Comparison of ENCODE assay signal across 9 cellular contexts in the genomic region with DNA sequence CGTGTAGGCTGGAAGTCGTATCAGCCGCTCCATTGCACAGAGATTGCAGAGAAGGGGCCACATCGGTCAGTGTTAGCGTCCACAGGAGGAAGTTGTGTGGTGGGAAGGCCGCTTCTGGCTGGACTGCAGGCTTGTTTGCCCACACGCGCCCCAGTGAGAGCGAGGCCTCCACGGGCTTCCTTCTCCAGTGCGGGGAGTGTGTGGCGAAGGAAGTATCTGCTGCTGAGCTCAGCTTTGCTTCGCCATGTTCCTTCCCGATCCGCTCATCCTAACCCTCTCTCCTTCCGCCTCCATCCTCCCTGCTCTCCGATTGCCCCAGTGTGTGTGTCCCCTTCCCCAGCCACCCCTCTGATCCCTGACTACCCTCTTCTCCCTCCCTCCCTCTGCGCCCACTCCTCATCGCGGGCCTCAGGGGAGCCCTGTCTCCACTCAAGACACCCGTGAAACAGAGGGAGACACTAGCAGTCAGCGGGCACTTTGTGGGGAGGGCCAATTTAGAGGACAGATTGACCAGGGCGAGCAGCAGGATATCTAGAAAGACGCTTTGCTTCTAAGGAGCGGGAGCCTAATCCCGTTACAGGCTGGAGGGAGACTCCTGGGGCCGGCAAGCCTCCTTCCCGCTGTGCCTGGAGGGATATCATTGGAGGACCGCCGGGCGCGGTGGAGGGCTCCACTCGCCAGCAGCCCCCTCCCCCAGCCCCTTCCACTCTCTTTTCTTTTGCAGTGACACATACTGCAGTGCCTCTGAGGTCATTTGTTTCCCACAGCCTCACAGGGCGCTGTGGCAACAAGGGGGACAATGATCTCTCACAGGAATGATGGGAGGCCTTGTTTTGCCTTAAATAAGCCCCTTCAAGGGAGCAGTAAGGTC.
DNase-seq lines count a peak whose midpoint lies in the region; ATAC-seq and TF ChIP-seq lines count a peak whose summit lies in the region.
"Had no signal": no experiment of that assay in that cellular context is flagged by ENCODE, and none has a peak within 500 bp of the region (broad histone marks: within the 10 kb centered on the region; RNA-seq: fewer than 3 reads in every experiment).

No MANE protein-coding gene starts in this region.

- DNase-seq in WTC11 (ENCODE audit: low spot score), result peak; percentile 68
- no peak for DNase-seq in right atrium auricular region (ENCODE audit: low spot score)
- peak in 47 of 56 donors; percentile 19 to 79 (median 40) for DNase-seq in nucleus accumbens (lab: John Stamatoyannopoulos, UW)
- no peak for DNase-seq in NCI-H146 (lab: John Stamatoyannopoulos, UW)
- no peak for DNase-seq in T1000 (lab: John Stamatoyannopoulos, UW)
- no peak for DNase-seq in SIG-M5 (lab: John Stamatoyannopoulos, UW)

- H3K36me3 ChIP-seq in BLaER1, result no peaks in the 10 kb centered on the region
- no peaks in the 10 kb centered on the region for H3K36me3 ChIP-seq in right atrium auricular region

- POLR2A ChIA-PET in WTC11 (lab: Charles Lee), result interaction anchor here (0.7 kb wide), 1 partner anchor 429 kb away, joined by 3 read pairs; a partner anchor contains a TSS

- H3K27me3 Mint-ChIP-seq in WTC11 (ENCODE audit: low read depth), result peaks cover 5% of the 10 kb centered on the region; the same call in 1 of the 2 replicates

- H3K4me3 ChIP-seq in BLaER1 (no peak overlapping the region), right atrium auricular region (no peak overlapping the region)

- CTCF ChIA-PET in WTC11 (lab: Charles Lee), result interaction anchor here (0.9 to 2.9 kb wide), 13 partner anchors 11 to 461 kb away, joined by 3 to 15 read pairs (median 5); no protein-coding TSS in a partner anchor

- no peak overlapping the region; the same call in 1 of the 2 replicates for H3K9ac ChIP-seq in BLaER1

- TF ChIP-seq CTCF in WTC11 (IDR thresholded peaks at IDR 0.05) (no peak), right atrium auricular region (IDR thresholded peaks at IDR 0.05) (no peak)

- H3K4me2 ChIP-seq in BLaER1, result peak overlapping the region; percentile 46

- peak overlapping the region; percentile 94 for H3K27ac Mint-ChIP-seq in WTC11
- H3K27ac Mint-ChIP-seq: T-helper 1 cell treated with Interleukin-12 subunit alpha and Interleukin-12 subunit beta and Interleukin-4 antibody, amounts not matched to agents 30 μg/mL and 1 μg/mL, for 36 hours had no signal

- peak overlapping the region; percentile 75 for H3K4me3 Mint-ChIP-seq in WTC11
- H3K4me3 Mint-ChIP-seq: T-helper 1 cell treated with Interleukin-12 subunit alpha and Interleukin-12 subunit beta and Interleukin-4 antibody, amounts not matched to agents 30 μg/mL and 1 μg/mL, for 36 hours had no signal

- H3K4me1 ChIP-seq in BLaER1 (peaks cover 89% of the 10 kb centered on the region), right atrium auricular region (peaks cover 0 to 26% of the 10 kb centered on the region in 2 donors)

- no peaks in the 10 kb centered on the region for H3K36me3 Mint-ChIP-seq in WTC11

- no peaks in the 10 kb centered on the region for H3K9me3 Mint-ChIP-seq in WTC11
- H3K9me3 Mint-ChIP-seq: T-helper 1 cell treated with Interleukin-12 subunit alpha and Interleukin-12 subunit beta and Interleukin-4 antibody, amounts not matched to agents 30 μg/mL and 1 μg/mL, for 36 hours had no signal

- no peaks in the 10 kb centered on the region for H3K27me3 ChIP-seq in BLaER1
- no peaks in the 10 kb centered on the region for H3K27me3 ChIP-seq in right atrium auricular region

- peak; percentile 76 for ATAC-seq in WTC11
- no peak for ATAC-seq in GM18873 (IDR thresholded peaks at IDR 0.05; ENCODE audit: low FRiP score, unreplicated experiment)

- H3K4me1 Mint-ChIP-seq in WTC11, result peaks cover 43% of the 10 kb centered on the region

- peak overlapping the region; percentile 80 for H3K27ac ChIP-seq in BLaER1
- H3K27ac ChIP-seq in right atrium auricular region, result peak overlapping the region; percentile 31 to 46

- H4K20me1 ChIP-seq in BLaER1, result no peaks in the 10 kb centered on the region

- H3K9me3 ChIP-seq in BLaER1 (peaks cover 11% of the 10 kb centered on the region), right atrium auricular region (no peaks in the 10 kb centered on the region)

TF ChIP-seq in WTC11, 78 proteins besides CTCF, POLR2A, EP300 and RAD21:
- TF ChIP-seq FOXK1 (CRISPR knock-in tag; IDR thresholded peaks at IDR 0.05), result 0 out of 2 replicates have a peak, but pooled peaks have one; percentile 17
- TF ChIP-seq TP53 (CRISPR knock-in tag; IDR thresholded peaks at IDR 0.05), result peak; percentile 51; the same call in 1 of the 2 replicates
- 0 out of 2 replicates have a peak, but pooled peaks have one; percentile 16 for TF ChIP-seq ZNF232 (CRISPR knock-in tag; IDR thresholded peaks at IDR 0.05)
- TF ChIP-seq, protein P1, sequence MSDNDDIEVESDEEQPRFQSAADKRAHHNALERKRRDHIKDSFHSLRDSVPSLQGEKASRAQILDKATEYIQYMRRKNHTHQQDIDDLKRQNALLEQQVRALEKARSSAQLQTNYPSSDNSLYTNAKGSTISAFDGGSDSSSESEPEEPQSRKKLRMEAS (CRISPR knock-in tag; IDR thresholded peaks at IDR 0.05), result no peak; the same call in 1 of the 2 replicates
- TF ChIP-seq ZBTB21 (CRISPR knock-in tag; IDR thresholded peaks at IDR 0.05; ENCODE audit: borderline replicate concordance), result 0 out of 2 replicates have a peak, but pooled peaks have one; percentile 51
- peak; percentile 50; the same call in 1 of the 2 replicates for TF ChIP-seq SP1 (CRISPR knock-in tag; conservative IDR thresholded peaks at IDR 0.05)
- TF ChIP-seq ZNF423 (CRISPR knock-in tag; IDR thresholded peaks at IDR 0.05), result peak; percentile 67; the same call in 1 of the 2 replicates
- TF ChIP-seq, protein P2, sequence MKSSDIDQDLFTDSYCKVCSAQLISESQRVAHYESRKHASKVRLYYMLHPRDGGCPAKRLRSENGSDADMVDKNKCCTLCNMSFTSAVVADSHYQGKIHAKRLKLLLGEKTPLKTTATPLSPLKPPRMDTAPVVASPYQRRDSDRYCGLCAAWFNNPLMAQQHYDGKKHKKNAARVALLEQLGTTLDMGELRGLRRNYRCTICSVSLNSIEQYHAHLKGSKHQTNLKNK (CRISPR knock-in tag; IDR thresholded peaks at IDR 0.05), result no peak
- TF ChIP-seq CREB1 (CRISPR knock-in tag; IDR thresholded peaks at IDR 0.05), result 0 out of 2 replicates have a peak, but pooled peaks have one; percentile 35
- no peak for TF ChIP-seq OVOL2 (CRISPR knock-in tag; IDR thresholded peaks at IDR 0.05; ENCODE audit: borderline replicate concordance)
TF ChIP-seq in WTC11: peak in this region for 7.

Comparison
In these comparisons a context has a peak if more than half of its experiments do, and no peak if none do; other contexts are left out.
1. DNase-seq: peak in WTC11 (single experiment) and nucleus accumbens (47 of 56); none in right atrium auricular region (single experiment), NCI-H146 (single experiment), T1000 (single experiment) and SIG-M5 (single experiment).